Comparison of ENCODE assay signal across 39 cellular contexts in genomic region chrX:99887918-99888317, GRCh38.
"Had no signal": no experiment of that assay in that cellular context is flagged by ENCODE, and none has a peak within 500 bp of the region (broad histone marks: within the 10 kb centered on the region; RNA-seq: fewer than 3 reads in every experiment).

No MANE protein-coding gene starts in this region.

- H3K4me3 Mint-ChIP-seq: activated naive CD4-positive, alpha-beta T cell treated with anti-CD3 and anti-CD28 coated beads for 36 hours; activated naive CD4-positive, alpha-beta T cell treated with anti-CD3 and anti-CD28 coated beads, Interleukin-2, amount 10 ng/mL, durations not matched to agents 7 days and 5 days; activated naive CD4-positive, alpha-beta T cell treated with anti-CD3 and anti-CD28 coated beads, Interleukin-2, amount 50 U/mL, for 24 hours; activated naive CD8-positive, alpha-beta T cell; activated naive CD8-positive, alpha-beta T cell treated with anti-CD3 and anti-CD28 coated beads for 36 hours; activated naive CD8-positive, alpha-beta T cell treated with anti-CD3 and anti-CD28 coated beads, Interleukin-2, amount 10 ng/mL, durations not matched to agents 7 days and 5 days; activated naive CD8-positive, alpha-beta T cell treated with anti-CD3 and anti-CD28 coated beads, Interleukin-2, amount 50 U/mL, for 24 hours; activated T-cell treated with anti-CD3 and anti-CD28 coated beads, Interleukin-2, amount 50 U/mL, for 24 hours; activated T-cell treated with anti-CD3 and anti-CD28 coated beads, Interleukin-2, amount 50 U/mL, for 4 hours; activated T-cell treated with anti-CD3 and anti-CD28 coated beads, Interleukin-2, amount 50 U/mL, for 72 hours; activated T-helper 1 cell treated with anti-CD3 and anti-CD28 coated beads, Interleukin-12 subunit alpha, Interleukin-12 subunit beta, Interleukin-2, Interleukin-4 antibody, amounts not matched to agents 30 ng/mL and 10 ng/mL and 1 ng/mL, durations not matched to agents 14 hours and 24 hours and 36 hours; activated T-helper 17 cell treated with anti-CD3 and anti-CD28 coated beads, Interleukin-2, amount 50 U/mL, for 72 hours; brain; central memory CD8-positive, alpha-beta T cell had no signal

- DNase-seq: activated effector memory CD4-positive, alpha-beta T cell treated with anti-CD3 and anti-CD28 coated beads, Interleukin-2, amount 50 U/mL, for 16 hours; activated effector memory CD4-positive, alpha-beta T cell treated with Interleukin-2 at 50 U/mL for 16 hours; activated gamma-delta T cell; activated gamma-delta T cell treated with Interleukin-2 at 50 U/mL for 16 hours; activated naive CD4-positive, alpha-beta T cell; activated naive CD4-positive, alpha-beta T cell treated with anti-CD3 and anti-CD28 coated beads for 36 hours; activated naive CD4-positive, alpha-beta T cell treated with anti-CD3 and anti-CD28 coated beads, Interleukin-2, amount 10 ng/mL, durations not matched to agents 7 days and 5 days; activated naive CD4-positive, alpha-beta T cell treated with anti-CD3 and anti-CD28 coated beads, Interleukin-2, amount 50 U/mL, for 16 hours; activated naive CD4-positive, alpha-beta T cell treated with Interleukin-2 at 50 U/mL for 16 hours; activated naive CD8-positive, alpha-beta T cell treated with anti-CD3 and anti-CD28 coated beads for 36 hours; activated naive CD8-positive, alpha-beta T cell treated with anti-CD3 and anti-CD28 coated beads, Interleukin-2, amount 10 ng/mL, durations not matched to agents 7 days and 5 days; activated naive CD8-positive, alpha-beta T cell treated with anti-CD3 and anti-CD28 coated beads, Interleukin-2, amount 50 U/mL, for 24 hours; activated T-cell treated with anti-CD3 and anti-CD28 coated beads, Interleukin-2, amount 50 U/mL, for 1 hour; activated T-cell treated with anti-CD3 and anti-CD28 coated beads, Interleukin-2, amount 50 U/mL, for 24 hours; activated T-cell treated with anti-CD3 and anti-CD28 coated beads, Interleukin-2, amount 50 U/mL, for 4 hours; activated T-cell treated with anti-CD3 and anti-CD28 coated beads, Interleukin-2, amount 50 U/mL, for 48 hours; activated T-cell treated with anti-CD3 and anti-CD28 coated beads, Interleukin-2, amount 50 U/mL, for 72 hours; adrenal gland; amniotic stem cell; amygdala; anterior cingulate cortex; aorta; body of pancreas; brain microvascular endothelial cell; caudate nucleus; central memory CD4-positive, alpha-beta T cell; cerebellar nuclear complex had no signal

- H3K9me3 ChIP-seq: adrenal gland, ascending aorta, body of pancreas, breast epithelium had no signal

- H3K27ac Mint-ChIP-seq: activated naive CD4-positive, alpha-beta T cell treated with anti-CD3 and anti-CD28 coated beads for 36 hours; activated naive CD4-positive, alpha-beta T cell treated with anti-CD3 and anti-CD28 coated beads, Interleukin-2, amount 10 ng/mL, durations not matched to agents 7 days and 5 days; activated naive CD4-positive, alpha-beta T cell treated with anti-CD3 and anti-CD28 coated beads, Interleukin-2, amount 50 U/mL, for 24 hours; activated naive CD4-positive, alpha-beta T cell treated with anti-CD3 and anti-CD28 coated beads, Interleukin-2, amount 50 U/mL, for 72 hours; activated naive CD8-positive, alpha-beta T cell; activated naive CD8-positive, alpha-beta T cell treated with anti-CD3 and anti-CD28 coated beads for 36 hours; activated naive CD8-positive, alpha-beta T cell treated with anti-CD3 and anti-CD28 coated beads, Interleukin-2, amount 10 ng/mL, durations not matched to agents 7 days and 5 days; activated naive CD8-positive, alpha-beta T cell treated with anti-CD3 and anti-CD28 coated beads, Interleukin-2, amount 50 U/mL, for 24 hours; activated T-cell treated with anti-CD3 and anti-CD28 coated beads, Interleukin-2, amount 50 U/mL, for 24 hours; activated T-cell treated with anti-CD3 and anti-CD28 coated beads, Interleukin-2, amount 50 U/mL, for 72 hours; activated T-helper 1 cell treated with anti-CD3 and anti-CD28 coated beads, Interleukin-12 subunit alpha, Interleukin-12 subunit beta, Interleukin-2, Interleukin-4 antibody, amounts not matched to agents 30 ng/mL and 10 ng/mL and 1 ng/mL, durations not matched to agents 14 hours and 24 hours and 36 hours; activated T-helper 17 cell treated with anti-CD3 and anti-CD28 coated beads, Interleukin-2, amount 50 U/mL, for 72 hours; activated T-helper 2 cell treated with anti-CD3 and anti-CD28 coated beads, Interferon-gamma antibody, Interleukin-2, Interleukin-4, amounts not matched to agents 10 μg/mL and 5 μg/mL and 100 μg/mL, durations not matched to agents 14 hours and 24 hours and 36 hours; brain had no signal

- FAIRE-seq: bronchial epithelial cell had no signal

- ATAC-seq: activated naive CD4-positive, alpha-beta T cell treated with anti-CD3 and anti-CD28 coated beads, Interleukin-2, amount 50 U/mL, for 72 hours; activated naive CD8-positive, alpha-beta T cell treated with anti-CD3 and anti-CD28 coated beads, Interleukin-2, amount 50 U/mL, for 24 hours; activated T-cell treated with anti-CD3 and anti-CD28 coated beads, Interleukin-2, amount 50 U/mL, for 4 hours; activated T-cell treated with anti-CD3 and anti-CD28 coated beads, Interleukin-2, amount 50 U/mL, for 72 hours; activated T-helper 17 cell treated with anti-CD3 and anti-CD28 coated beads, Interleukin-2, amount 50 U/mL, for 72 hours; body of pancreas had no signal

- H3K27me3 Mint-ChIP-seq: activated naive CD4-positive, alpha-beta T cell treated with anti-CD3 and anti-CD28 coated beads, Interleukin-2, amount 10 ng/mL, durations not matched to agents 7 days and 5 days; activated naive CD4-positive, alpha-beta T cell treated with anti-CD3 and anti-CD28 coated beads, Interleukin-2, amount 50 U/mL, for 24 hours; activated naive CD8-positive, alpha-beta T cell; activated naive CD8-positive, alpha-beta T cell treated with anti-CD3 and anti-CD28 coated beads for 36 hours; activated naive CD8-positive, alpha-beta T cell treated with anti-CD3 and anti-CD28 coated beads, Interleukin-2, amount 10 ng/mL, durations not matched to agents 7 days and 5 days; activated naive CD8-positive, alpha-beta T cell treated with anti-CD3 and anti-CD28 coated beads, Interleukin-2, amount 50 U/mL, for 24 hours; activated T-helper 17 cell treated with anti-CD3 and anti-CD28 coated beads, Interleukin-2, amount 50 U/mL, for 72 hours; central memory CD8-positive, alpha-beta T cell had no signal

- H3K36me3 Mint-ChIP-seq: activated naive CD4-positive, alpha-beta T cell treated with anti-CD3 and anti-CD28 coated beads, Interleukin-2, amount 10 ng/mL, durations not matched to agents 7 days and 5 days; activated naive CD4-positive, alpha-beta T cell treated with anti-CD3 and anti-CD28 coated beads, Interleukin-2, amount 50 U/mL, for 24 hours; activated naive CD4-positive, alpha-beta T cell treated with anti-CD3 and anti-CD28 coated beads, Interleukin-2, amount 50 U/mL, for 72 hours; activated naive CD8-positive, alpha-beta T cell; activated naive CD8-positive, alpha-beta T cell treated with anti-CD3 and anti-CD28 coated beads for 36 hours; activated naive CD8-positive, alpha-beta T cell treated with anti-CD3 and anti-CD28 coated beads, Interleukin-2, amount 10 ng/mL, durations not matched to agents 7 days and 5 days; brain had no signal

- H3K4me3 ChIP-seq: adrenal gland, ascending aorta, body of pancreas, breast epithelium, cardiac muscle cell had no signal

- H3K27ac ChIP-seq: adrenal gland, ascending aorta, body of pancreas, brain microvascular endothelial cell, breast epithelium, cardiac muscle cell had no signal

- H3K4me1 Mint-ChIP-seq: activated naive CD4-positive, alpha-beta T cell treated with anti-CD3 and anti-CD28 coated beads, Interleukin-2, amount 10 ng/mL, durations not matched to agents 7 days and 5 days; activated naive CD4-positive, alpha-beta T cell treated with anti-CD3 and anti-CD28 coated beads, Interleukin-2, amount 50 U/mL, for 24 hours; activated naive CD8-positive, alpha-beta T cell treated with anti-CD3 and anti-CD28 coated beads for 36 hours; activated naive CD8-positive, alpha-beta T cell treated with anti-CD3 and anti-CD28 coated beads, Interleukin-2, amount 10 ng/mL, durations not matched to agents 7 days and 5 days; activated naive CD8-positive, alpha-beta T cell treated with anti-CD3 and anti-CD28 coated beads, Interleukin-2, amount 50 U/mL, for 24 hours; activated T-helper 17 cell treated with anti-CD3 and anti-CD28 coated beads, Interleukin-2, amount 50 U/mL, for 72 hours; brain; central memory CD8-positive, alpha-beta T cell had no signal

- H3K36me3 ChIP-seq: adrenal gland, ascending aorta, brain microvascular endothelial cell, breast epithelium, cardiac muscle cell had no signal

- H3K27me3 ChIP-seq: adrenal gland, ascending aorta, body of pancreas, brain microvascular endothelial cell, cardiac muscle cell had no signal

- H3K9me3 Mint-ChIP-seq: activated naive CD8-positive, alpha-beta T cell treated with anti-CD3 and anti-CD28 coated beads, Interleukin-2, amount 10 ng/mL, durations not matched to agents 7 days and 5 days; activated naive CD8-positive, alpha-beta T cell treated with anti-CD3 and anti-CD28 coated beads, Interleukin-2, amount 50 U/mL, for 24 hours; activated T-cell treated with anti-CD3 and anti-CD28 coated beads, Interleukin-2, amount 50 U/mL, for 24 hours; activated T-cell treated with anti-CD3 and anti-CD28 coated beads, Interleukin-2, amount 50 U/mL, for 4 hours; activated T-helper 1 cell treated with anti-CD3 and anti-CD28 coated beads, Interleukin-12 subunit alpha, Interleukin-12 subunit beta, Interleukin-2, Interleukin-4 antibody, amounts not matched to agents 30 ng/mL and 10 ng/mL and 1 ng/mL, durations not matched to agents 14 hours and 24 hours and 36 hours had no signal

- H3K4me1 ChIP-seq: adrenal gland, ascending aorta, body of pancreas, breast epithelium had no signal
